Comparison of ENCODE assay signal across 32 cellular contexts in the genomic region with DNA sequence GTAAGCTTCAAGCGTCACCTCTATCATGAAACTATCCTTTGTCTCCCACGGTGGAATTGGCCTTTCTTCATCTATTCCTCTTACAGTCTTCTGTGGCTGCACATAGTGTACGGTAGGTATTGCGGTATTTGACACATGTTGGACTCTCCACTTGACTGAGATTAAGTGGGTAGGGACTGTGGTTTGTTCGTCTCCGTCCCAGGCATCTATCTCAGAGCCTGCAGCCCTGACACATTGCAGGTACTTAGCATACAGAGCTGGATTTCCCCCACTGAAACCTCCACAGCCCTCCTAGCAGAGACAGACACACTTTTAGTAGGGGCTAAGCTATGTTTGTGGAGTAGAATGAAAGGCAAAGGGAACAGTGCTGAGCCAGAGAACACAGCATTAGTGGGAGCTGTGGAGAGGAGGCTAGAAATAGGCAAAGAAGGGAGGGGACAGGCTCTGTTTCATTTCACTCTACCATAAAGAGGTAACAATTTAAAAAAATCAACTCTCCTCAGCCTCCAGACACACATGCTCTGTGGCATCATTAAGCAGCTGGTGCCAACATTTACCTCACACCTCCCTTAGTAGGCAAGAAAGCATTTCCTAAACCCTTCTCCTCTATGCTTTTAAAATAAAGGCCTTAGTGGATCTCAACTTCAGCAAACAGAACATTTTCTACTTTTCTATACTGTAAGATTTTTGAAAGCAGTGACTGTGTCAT.
"Had no signal": no experiment of that assay in that cellular context is flagged by ENCODE, and none has a peak within 500 bp of the region (broad histone marks: within the 10 kb centered on the region; RNA-seq: fewer than 3 reads in every experiment).

No MANE protein-coding gene starts in this region.

- H3K36me3 ChIP-seq: cardiac muscle cell, MG63 had no signal

- ATAC-seq: activated CD4-positive, alpha-beta T cell treated with anti-CD3 and anti-CD28 coated beads for 36 hours; activated CD4-positive, CD25-positive, alpha-beta regulatory T cell treated with anti-CD3 and anti-CD28 coated beads, Interleukin-2, amount 50 U/mL, for 24 hours; activated CD8-positive, alpha-beta memory T cell treated with anti-CD3 and anti-CD28 coated beads, Interleukin-2, amount 10 ng/mL, durations not matched to agents 7 days and 5 days; Right ventricle myocardium inferior; WTC11 had no signal

- H2AFZ ChIP-seq: PC-9 had no signal

- H3K4me3 Mint-ChIP-seq: activated CD4-positive, alpha-beta memory T cell treated with anti-CD3 and anti-CD28 coated beads, Interleukin-2, amount 10 ng/mL, durations not matched to agents 7 days and 5 days; activated CD4-positive, alpha-beta T cell treated with anti-CD3 and anti-CD28 coated beads for 36 hours; activated CD8-positive, alpha-beta memory T cell treated with anti-CD3 and anti-CD28 coated beads, Interleukin-2, amount 10 ng/mL, durations not matched to agents 7 days and 5 days; activated naive CD4-positive, alpha-beta T cell treated with anti-CD3 and anti-CD28 coated beads, Interleukin-2, amount 50 U/mL, for 24 hours; T-helper 1 cell treated with Interleukin-12 subunit alpha and Interleukin-12 subunit beta and Interleukin-4 antibody, amounts not matched to agents 30 μg/mL and 1 μg/mL, for 36 hours; T-helper 2 cell treated with Interferon-gamma antibody and Interleukin-4, amounts not matched to agents 5 μg/mL and 100 μg/mL, for 36 hours; WTC11 had no signal

- H3K9me3 Mint-ChIP-seq: activated CD4-positive, alpha-beta memory T cell treated with anti-CD3 and anti-CD28 coated beads, Interleukin-2, amount 10 ng/mL, durations not matched to agents 7 days and 5 days; activated naive CD4-positive, alpha-beta T cell treated with anti-CD3 and anti-CD28 coated beads, Interleukin-2, amount 50 U/mL, for 24 hours; T-helper 1 cell treated with Interleukin-12 subunit alpha and Interleukin-12 subunit beta and Interleukin-4 antibody, amounts not matched to agents 30 μg/mL and 1 μg/mL, for 36 hours; T-helper 2 cell treated with Interferon-gamma antibody and Interleukin-4, amounts not matched to agents 5 μg/mL and 100 μg/mL, for 36 hours; WTC11 had no signal

- H3K27me3 ChIP-seq: MG63 had no signal

- H3K4me2 ChIP-seq: PC-9 had no signal

- H3K27ac Mint-ChIP-seq: activated CD4-positive, alpha-beta memory T cell treated with anti-CD3 and anti-CD28 coated beads, Interleukin-2, amount 10 ng/mL, durations not matched to agents 7 days and 5 days; activated CD4-positive, alpha-beta T cell treated with anti-CD3 and anti-CD28 coated beads for 36 hours; activated CD8-positive, alpha-beta memory T cell treated with anti-CD3 and anti-CD28 coated beads, Interleukin-2, amount 10 ng/mL, durations not matched to agents 7 days and 5 days; activated naive CD4-positive, alpha-beta T cell treated with anti-CD3 and anti-CD28 coated beads, Interleukin-2, amount 50 U/mL, for 24 hours; T-helper 1 cell treated with Interleukin-12 subunit alpha and Interleukin-12 subunit beta and Interleukin-4 antibody, amounts not matched to agents 30 μg/mL and 1 μg/mL, for 36 hours; T-helper 2 cell treated with Interferon-gamma antibody and Interleukin-4, amounts not matched to agents 5 μg/mL and 100 μg/mL, for 36 hours; WTC11 had no signal

- H3K36me3 Mint-ChIP-seq: activated CD8-positive, alpha-beta memory T cell treated with anti-CD3 and anti-CD28 coated beads, Interleukin-2, amount 10 ng/mL, durations not matched to agents 7 days and 5 days; activated naive CD4-positive, alpha-beta T cell treated with anti-CD3 and anti-CD28 coated beads, Interleukin-2, amount 50 U/mL, for 24 hours; WTC11 had no signal

- H3K4me3 ChIP-seq: cardiac muscle cell, MG63, PC-9 had no signal

- H3K27ac ChIP-seq: cardiac muscle cell, PC-9, RWPE1 had no signal

- H3K27me3 Mint-ChIP-seq: activated CD4-positive, alpha-beta memory T cell treated with anti-CD3 and anti-CD28 coated beads, Interleukin-2, amount 10 ng/mL, durations not matched to agents 7 days and 5 days; activated CD8-positive, alpha-beta memory T cell treated with anti-CD3 and anti-CD28 coated beads, Interleukin-2, amount 10 ng/mL, durations not matched to agents 7 days and 5 days had no signal

- H3K9me3 ChIP-seq: MG63 had no signal

- DNase-seq: activated CD4-positive, alpha-beta memory T cell treated with anti-CD3 and anti-CD28 coated beads, Interleukin-2, amount 10 ng/mL, durations not matched to agents 7 days and 5 days; activated CD4-positive, alpha-beta T cell treated with anti-CD3 and anti-CD28 coated beads for 36 hours; activated CD4-positive, alpha-beta T cell treated with anti-CD3 and anti-CD28 coated beads, Interleukin-2, amount 50 U/mL, for 1 hour; activated CD8-positive, alpha-beta memory T cell treated with anti-CD3 and anti-CD28 coated beads for 24 hours; activated CD8-positive, alpha-beta memory T cell treated with anti-CD3 and anti-CD28 coated beads, Interleukin-2, amount 10 ng/mL, durations not matched to agents 7 days and 5 days; activated CD8-positive, alpha-beta memory T cell treated with anti-CD3 and anti-CD28 coated beads, Interleukin-2, amount 50 U/mL, for 48 hours; activated gamma-delta T cell; activated naive CD4-positive, alpha-beta T cell treated with Interleukin-2 at 50 U/mL for 16 hours; activated T-cell treated with anti-CD3 and anti-CD28 coated beads, Interleukin-2, amount 50 U/mL, for 48 hours; aorta; Kasumi-1; KG1; MG63; NCI-H1048; NCI-H1105 treated with DMSO at 0.1 percent for 48 hours; NCI-H1436; NCI-H1694; NCI-H1930; NCI-H2081 treated with DMSO at 0.1 percent for 48 hours; NCI-H226; NCI-H446 treated with DMSO at 0.1 percent for 48 hours; PC-9; SIG-M5 had no signal

- H3K4me1 Mint-ChIP-seq: activated CD4-positive, alpha-beta memory T cell treated with anti-CD3 and anti-CD28 coated beads, Interleukin-2, amount 10 ng/mL, durations not matched to agents 7 days and 5 days; activated CD4-positive, alpha-beta T cell treated with anti-CD3 and anti-CD28 coated beads for 36 hours; activated CD8-positive, alpha-beta memory T cell treated with anti-CD3 and anti-CD28 coated beads, Interleukin-2, amount 10 ng/mL, durations not matched to agents 7 days and 5 days; activated naive CD4-positive, alpha-beta T cell treated with anti-CD3 and anti-CD28 coated beads, Interleukin-2, amount 50 U/mL, for 24 hours; WTC11 had no signal

- FAIRE-seq: RCC 7860 had no signal
